Comparison of ENCODE assay signal across 1 cellular context in the genomic region with DNA sequence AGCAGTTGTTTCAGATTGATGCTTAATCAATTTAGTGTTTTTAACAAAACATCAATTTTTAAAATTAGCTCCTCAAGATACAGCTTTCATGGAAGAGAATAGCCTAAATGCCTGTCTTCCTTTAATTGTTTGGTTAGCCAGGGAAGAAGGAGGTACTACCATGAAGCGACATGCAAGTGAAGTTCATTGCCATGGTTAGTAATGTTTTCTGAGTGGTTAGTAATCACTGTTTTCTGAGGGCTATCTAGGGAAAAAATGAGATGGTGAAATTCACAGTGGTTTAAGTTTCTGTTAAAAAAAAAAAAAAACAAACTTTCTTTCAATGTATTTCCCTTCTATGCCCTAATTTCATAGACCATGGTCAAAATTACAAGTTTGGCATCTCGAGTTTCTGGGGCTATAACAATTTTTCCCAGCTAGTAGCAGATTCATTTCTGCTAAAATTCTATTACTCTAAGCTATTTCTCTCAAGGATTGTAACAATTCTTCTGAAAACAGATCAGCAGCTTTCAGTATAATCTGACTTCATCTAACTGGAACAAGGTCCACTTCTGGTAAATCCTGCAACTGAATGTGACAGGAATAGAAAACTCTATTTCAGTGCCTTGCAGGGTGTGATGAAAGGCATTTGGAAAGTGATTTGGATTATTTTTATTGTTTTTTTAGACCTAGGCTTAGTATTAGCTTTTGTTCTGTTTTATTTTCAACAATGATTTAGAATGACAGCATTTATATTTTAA.
TF ChIP-seq lines count a peak whose summit lies in the region.

No MANE protein-coding gene starts in this region.

TF ChIP-seq in SK-N-SH, 30 proteins besides CTCF, POLR2A, EP300 and RAD21 (continued from another document):
- TF ChIP-seq, protein P1, sequence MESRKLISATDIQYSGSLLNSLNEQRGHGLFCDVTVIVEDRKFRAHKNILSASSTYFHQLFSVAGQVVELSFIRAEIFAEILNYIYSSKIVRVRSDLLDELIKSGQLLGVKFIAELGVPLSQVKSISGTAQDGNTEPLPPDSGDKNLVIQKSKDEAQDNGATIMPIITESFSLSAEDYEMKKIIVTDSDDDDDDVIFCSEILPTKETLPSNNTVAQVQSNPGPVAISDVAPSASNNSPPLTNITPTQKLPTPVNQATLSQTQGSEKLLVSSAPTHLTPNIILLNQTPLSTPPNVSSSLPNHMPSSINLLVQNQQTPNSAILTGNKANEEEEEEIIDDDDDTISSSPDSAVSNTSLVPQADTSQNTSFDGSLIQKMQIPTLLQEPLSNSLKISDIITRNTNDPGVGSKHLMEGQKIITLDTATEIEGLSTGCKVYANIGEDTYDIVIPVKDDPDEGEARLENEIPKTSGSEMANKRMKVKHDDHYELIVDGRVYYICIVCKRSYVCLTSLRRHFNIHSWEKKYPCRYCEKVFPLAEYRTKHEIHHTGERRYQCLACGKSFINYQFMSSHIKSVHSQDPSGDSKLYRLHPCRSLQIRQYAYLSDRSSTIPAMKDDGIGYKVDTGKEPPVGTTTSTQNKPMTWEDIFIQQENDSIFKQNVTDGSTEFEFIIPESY (IDR thresholded peaks at IDR 0.05; ENCODE audit: borderline replicate concordance, low read depth), result no peak
- TF ChIP-seq, protein P2, sequence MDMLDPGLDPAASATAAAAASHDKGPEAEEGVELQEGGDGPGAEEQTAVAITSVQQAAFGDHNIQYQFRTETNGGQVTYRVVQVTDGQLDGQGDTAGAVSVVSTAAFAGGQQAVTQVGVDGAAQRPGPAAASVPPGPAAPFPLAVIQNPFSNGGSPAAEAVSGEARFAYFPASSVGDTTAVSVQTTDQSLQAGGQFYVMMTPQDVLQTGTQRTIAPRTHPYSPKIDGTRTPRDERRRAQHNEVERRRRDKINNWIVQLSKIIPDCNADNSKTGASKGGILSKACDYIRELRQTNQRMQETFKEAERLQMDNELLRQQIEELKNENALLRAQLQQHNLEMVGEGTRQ (IDR thresholded peaks at IDR 0.05; ENCODE audit: borderline replicate concordance, low read depth, low read length), result no peak
- TF ChIP-seq YY1 (IDR thresholded peaks at IDR 0.05; ENCODE audit: low read depth) (no peak), TEAD4 (IDR thresholded peaks at IDR 0.05; ENCODE audit: borderline replicate concordance, insufficient read depth) (no peak), SMC3 (IDR thresholded peaks at IDR 0.05; ENCODE audit: low read depth, low read length) (no peak), SIN3A (IDR thresholded peaks at IDR 0.05; ENCODE audit: borderline replicate concordance, low read depth, low read length) (no peak), MXI1 (IDR thresholded peaks at IDR 0.05; ENCODE audit: low read depth, low read length) (no peak), RXRA (IDR thresholded peaks at IDR 0.05; ENCODE audit: borderline replicate concordance, low read depth) (no peak), FOXM1 (IDR thresholded peaks at IDR 0.05; ENCODE audit: low read depth) (no peak), MEF2A (IDR thresholded peaks at IDR 0.05; ENCODE audit: borderline replicate concordance, low read depth) (no peak), RCOR1 (IDR thresholded peaks at IDR 0.05; ENCODE audit: low read length) (no peak), NFIC (IDR thresholded peaks at IDR 0.05; ENCODE audit: borderline replicate concordance) (no peak)
- TF ChIP-seq, protein P3, sequence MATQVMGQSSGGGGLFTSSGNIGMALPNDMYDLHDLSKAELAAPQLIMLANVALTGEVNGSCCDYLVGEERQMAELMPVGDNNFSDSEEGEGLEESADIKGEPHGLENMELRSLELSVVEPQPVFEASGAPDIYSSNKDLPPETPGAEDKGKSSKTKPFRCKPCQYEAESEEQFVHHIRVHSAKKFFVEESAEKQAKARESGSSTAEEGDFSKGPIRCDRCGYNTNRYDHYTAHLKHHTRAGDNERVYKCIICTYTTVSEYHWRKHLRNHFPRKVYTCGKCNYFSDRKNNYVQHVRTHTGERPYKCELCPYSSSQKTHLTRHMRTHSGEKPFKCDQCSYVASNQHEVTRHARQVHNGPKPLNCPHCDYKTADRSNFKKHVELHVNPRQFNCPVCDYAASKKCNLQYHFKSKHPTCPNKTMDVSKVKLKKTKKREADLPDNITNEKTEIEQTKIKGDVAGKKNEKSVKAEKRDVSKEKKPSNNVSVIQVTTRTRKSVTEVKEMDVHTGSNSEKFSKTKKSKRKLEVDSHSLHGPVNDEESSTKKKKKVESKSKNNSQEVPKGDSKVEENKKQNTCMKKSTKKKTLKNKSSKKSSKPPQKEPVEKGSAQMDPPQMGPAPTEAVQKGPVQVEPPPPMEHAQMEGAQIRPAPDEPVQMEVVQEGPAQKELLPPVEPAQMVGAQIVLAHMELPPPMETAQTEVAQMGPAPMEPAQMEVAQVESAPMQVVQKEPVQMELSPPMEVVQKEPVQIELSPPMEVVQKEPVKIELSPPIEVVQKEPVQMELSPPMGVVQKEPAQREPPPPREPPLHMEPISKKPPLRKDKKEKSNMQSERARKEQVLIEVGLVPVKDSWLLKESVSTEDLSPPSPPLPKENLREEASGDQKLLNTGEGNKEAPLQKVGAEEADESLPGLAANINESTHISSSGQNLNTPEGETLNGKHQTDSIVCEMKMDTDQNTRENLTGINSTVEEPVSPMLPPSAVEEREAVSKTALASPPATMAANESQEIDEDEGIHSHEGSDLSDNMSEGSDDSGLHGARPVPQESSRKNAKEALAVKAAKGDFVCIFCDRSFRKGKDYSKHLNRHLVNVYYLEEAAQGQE (IDR thresholded peaks at IDR 0.05; ENCODE audit: low read depth, low read length), result no peak
TF ChIP-seq in SK-N-SH: peak in this region for 0.
